In genomic region chr2:161782615-161783014, GRCh38 we compare ENCODE assay signal across 1 cellular context.
TF ChIP-seq lines count a peak whose summit lies in the region.

No MANE protein-coding gene starts in this region.

TF ChIP-seq in HepG2, 621 proteins besides CTCF, POLR2A, EP300 and RAD21 (continued from another document):
- TF ChIP-seq ZBTB49 (CRISPR knock-in tag; IDR thresholded peaks at IDR 0.05; ENCODE audit: borderline replicate concordance) (no peak), CHCHD3 (CRISPR knock-in tag; IDR thresholded peaks at IDR 0.05) (no peak), ATF7 (IDR thresholded peaks at IDR 0.05) (no peak), ATF7 (CRISPR knock-in tag; IDR thresholded peaks at IDR 0.05) (no peak), NR2F2 (IDR thresholded peaks at IDR 0.05; ENCODE audit: borderline replicate concordance, low read depth) (no peak), STAT5B (CRISPR knock-in tag; IDR thresholded peaks at IDR 0.05) (no peak), MAFF (IDR thresholded peaks at IDR 0.05; ENCODE audit: low read depth, low read length) (0 out of 2 replicates have a peak, but pooled peaks have one; percentile 36), ZFP82 (CRISPR knock-in tag; IDR thresholded peaks at IDR 0.05; ENCODE audit: borderline replicate concordance) (peak; percentile 98)
